ENCODE assay signal across 1 cellular context in the genomic region with DNA sequence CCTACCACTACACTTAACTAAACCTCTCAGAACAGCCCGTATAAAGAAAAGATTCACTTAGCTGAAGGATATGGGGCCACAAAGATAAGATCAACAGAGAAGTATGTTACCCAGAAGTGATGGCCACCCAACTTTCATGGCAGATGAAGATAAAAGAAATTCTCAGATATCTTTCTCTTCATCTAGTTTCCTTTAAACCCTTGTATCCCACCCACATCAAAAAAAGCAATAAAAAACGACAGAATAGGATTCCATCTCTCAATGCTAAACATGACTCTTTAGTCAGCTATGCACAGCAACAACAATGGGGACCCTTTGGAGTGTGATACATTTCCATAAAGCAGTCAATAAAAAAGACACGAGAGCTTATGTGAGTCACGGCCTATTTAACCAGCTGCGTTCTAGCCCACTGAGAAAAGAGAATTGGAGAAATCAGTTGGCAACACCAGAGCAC.
TF ChIP-seq lines count a peak whose summit lies in the region.

No MANE protein-coding gene starts in this region.

TF ChIP-seq in HEK293, 187 proteins besides CTCF, POLR2A, EP300 and RAD21 (continued from another document):
- TF ChIP-seq PRDM4 (tag by site-specific recombination; IDR thresholded peaks at IDR 0.05) (0 out of 2 replicates have a peak, but pooled peaks have one; percentile 28), ZNF544 (tag by site-specific recombination; IDR thresholded peaks at IDR 0.05) (no peak), ZNF157 (tag by site-specific recombination; IDR thresholded peaks at IDR 0.05) (no peak), ZNF521 (tag by site-specific recombination; IDR thresholded peaks at IDR 0.05) (no peak), HOXA7 (CRISPR knock-in tag; IDR thresholded peaks at IDR 0.05; ENCODE audit: borderline replicate concordance) (no peak), SALL2 (tag by site-specific recombination; IDR thresholded peaks at IDR 0.05; ENCODE audit: borderline replicate concordance) (no peak)
